Comparison of ENCODE assay signal across 8 cellular contexts in the genomic region with DNA sequence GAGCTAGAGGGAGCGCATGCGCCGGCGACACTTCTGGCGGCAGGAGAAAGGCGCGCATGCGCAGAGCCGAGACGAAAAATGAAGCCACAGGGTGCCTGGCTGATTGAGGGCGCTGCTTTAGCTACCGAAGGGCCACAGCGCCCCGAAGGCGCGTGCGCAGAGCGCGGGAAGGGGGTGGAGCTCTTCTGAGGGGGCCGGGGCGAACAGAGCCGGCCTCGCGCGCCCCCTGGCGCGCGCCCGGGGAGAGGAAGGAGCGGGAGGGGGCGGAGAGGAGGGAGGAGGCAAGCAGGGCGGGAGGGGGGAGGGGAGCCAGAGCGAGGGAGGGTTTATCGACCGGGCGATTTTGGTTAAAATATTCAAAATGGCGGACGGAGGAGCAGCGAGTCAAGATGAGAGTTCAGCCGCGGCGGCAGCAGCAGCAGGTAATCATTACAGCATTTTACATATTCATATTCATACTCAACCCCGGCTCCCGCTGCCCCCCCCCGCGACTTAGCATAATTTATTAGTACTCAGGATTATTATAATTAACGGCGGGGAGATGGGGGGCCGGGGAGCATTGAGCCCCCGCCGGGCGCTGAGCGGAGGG. TPM values are rescaled to one million over a fixed set of nuclear protein-coding genes. Genes with fewer than 3 reads are reported as not detected.
DNase-seq lines count a peak whose midpoint lies in the region; ATAC-seq and TF ChIP-seq lines count a peak whose summit lies in the region.

A gene (plus strand): TSS at position 350 of the 589 bp plus-strand sequence. CDS start 12 bp downstream, at position 362.

- H3K27me3 Mint-ChIP-seq in activated CD4-positive, alpha-beta T cell treated with anti-CD3 and anti-CD28 coated beads, Interleukin-2, amount 10 ng/mL, durations not matched to agents 7 days and 5 days = no peaks in the 10 kb centered on the region

- POLR2A ChIA-PET in activated CD4-positive, alpha-beta T cell treated with anti-CD3 and anti-CD28 coated beads, Interleukin-2, amount 10 ng/mL, durations not matched to agents 7 days and 5 days (lab: Charles Lee) = interaction anchor here (0.9 to 1.4 kb wide), 4 partner anchors 9 to 382 kb away, joined by 3 to 6 read pairs (median 4); a partner anchor contains a TSS

- TF ChIP-seq CTCF in coronary artery (IDR thresholded peaks at IDR 0.05) = peak; percentile 78

- peaks cover 34% of the 10 kb centered on the region for H3K4me1 Mint-ChIP-seq in activated CD4-positive, alpha-beta T cell treated with anti-CD3 and anti-CD28 coated beads, Interleukin-2, amount 10 ng/mL, durations not matched to agents 7 days and 5 days

- H3K9me3 Mint-ChIP-seq in activated CD4-positive, alpha-beta T cell treated with anti-CD3 and anti-CD28 coated beads, Interleukin-2, amount 10 ng/mL, durations not matched to agents 7 days and 5 days = peaks cover 3% of the 10 kb centered on the region

- DNase-seq in C1 segment of cervical spinal cord (lab: John Stamatoyannopoulos, UW) (peak; percentile 84 to 100 (median 98)), NCI-H526 treated with DMSO at 0.1 percent for 48 hours (lab: John Stamatoyannopoulos, UW) (peak; percentile 100), coronary artery (ENCODE audit: low spot score) (peak; percentile 98), left kidney (ENCODE audit: low read depth, low spot score) (peak; percentile 99)
- peak; percentile 98 for DNase-seq in activated CD4-positive, alpha-beta T cell treated with anti-CD3 and anti-CD28 coated beads, Interleukin-2, amount 10 ng/mL, durations not matched to agents 7 days and 5 days
- DNase-seq in stimulated activated CD4-positive, alpha-beta T cell treated with anti-CD3 and anti-CD28 coated beads, Interleukin-2, amount 100 ng/mL, for 24 hours = peak; percentile 98

- CTCF ChIA-PET in activated CD4-positive, alpha-beta T cell treated with anti-CD3 and anti-CD28 coated beads, Interleukin-2, amount 10 ng/mL, durations not matched to agents 7 days and 5 days (lab: Charles Lee) = interaction anchor here (0.6 to 5.9 kb wide), 46 partner anchors 10 to 496 kb away, joined by 3 to 46 read pairs (median 4); a partner anchor contains a TSS

- H3K4me3 ChIP-seq in coronary artery = peak within 1 kb of the TSS; percentile 99

- peaks cover 2% of the 10 kb centered on the region for H3K36me3 Mint-ChIP-seq in activated CD4-positive, alpha-beta T cell treated with anti-CD3 and anti-CD28 coated beads, Interleukin-2, amount 10 ng/mL, durations not matched to agents 7 days and 5 days (ENCODE audit: low read depth)

- ATAC-seq in GM19328 (IDR thresholded peaks at IDR 0.05; ENCODE audit: unreplicated experiment) (peak; percentile 53), HG03520 (IDR thresholded peaks at IDR 0.05; ENCODE audit: unreplicated experiment) (peak; percentile 59)

- peak within 1 kb of the TSS; percentile 94 for H3K4me3 Mint-ChIP-seq in activated CD4-positive, alpha-beta T cell treated with anti-CD3 and anti-CD28 coated beads, Interleukin-2, amount 10 ng/mL, durations not matched to agents 7 days and 5 days

- peak within 1 kb of the TSS; percentile 99 for H3K27ac Mint-ChIP-seq in activated CD4-positive, alpha-beta T cell treated with anti-CD3 and anti-CD28 coated beads, Interleukin-2, amount 10 ng/mL, durations not matched to agents 7 days and 5 days

- H3K27ac ChIP-seq in coronary artery = peak within 1 kb of the TSS; percentile 98 to 99

RNA-seq across cellular contexts. Expression of the gene that starts here (rescaled TPM):
- 10 to 100 TPM; 22.0 to 22.3 TPM for total RNA-seq in activated CD4-positive, alpha-beta T cell treated with anti-CD3 and anti-CD28 coated beads, Interleukin-2, amount 10 ng/mL, durations not matched to agents 7 days and 5 days

Comparison
In these comparisons a context has a peak if more than half of its experiments do, and no peak if none do; other contexts are left out.
1. Peak in every context shown above with its lines: DNase-seq, ATAC-seq, H3K4me3 ChIP-seq and H3K27ac ChIP-seq.